ENCODE assay signal across 1 cellular context in the genomic region with DNA sequence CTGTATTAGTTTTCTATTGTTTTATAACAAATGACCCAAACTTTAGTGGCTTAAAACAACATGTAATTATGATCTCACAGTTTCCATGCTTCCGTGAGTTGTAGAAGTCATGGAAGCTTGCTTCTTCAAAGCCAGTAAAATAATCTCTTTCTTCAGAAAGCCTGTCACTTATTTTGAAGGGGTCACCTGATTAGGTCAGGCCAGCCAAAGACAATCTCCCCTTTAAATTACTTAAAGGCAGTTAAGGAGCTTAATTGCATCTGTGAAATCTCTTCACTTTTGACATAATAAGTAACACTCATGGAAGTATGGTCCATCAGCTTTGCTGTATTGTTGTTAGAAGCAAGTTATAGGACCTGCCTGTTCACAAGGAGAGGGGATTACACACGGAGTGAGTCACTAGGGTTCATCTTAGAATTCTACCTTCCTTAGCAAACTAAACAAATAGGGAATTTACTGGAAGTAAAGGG.
TF ChIP-seq lines count a peak whose summit lies in the region.

No MANE protein-coding gene starts in this region.

TF ChIP-seq in SK-N-SH, 30 proteins besides CTCF, POLR2A, EP300 and RAD21 (continued from another document):
- TF ChIP-seq EZH2phosphoT487 (IDR thresholded peaks at IDR 0.05; ENCODE audit: borderline replicate concordance, low read depth), result no peak
- TF ChIP-seq, protein P1, sequence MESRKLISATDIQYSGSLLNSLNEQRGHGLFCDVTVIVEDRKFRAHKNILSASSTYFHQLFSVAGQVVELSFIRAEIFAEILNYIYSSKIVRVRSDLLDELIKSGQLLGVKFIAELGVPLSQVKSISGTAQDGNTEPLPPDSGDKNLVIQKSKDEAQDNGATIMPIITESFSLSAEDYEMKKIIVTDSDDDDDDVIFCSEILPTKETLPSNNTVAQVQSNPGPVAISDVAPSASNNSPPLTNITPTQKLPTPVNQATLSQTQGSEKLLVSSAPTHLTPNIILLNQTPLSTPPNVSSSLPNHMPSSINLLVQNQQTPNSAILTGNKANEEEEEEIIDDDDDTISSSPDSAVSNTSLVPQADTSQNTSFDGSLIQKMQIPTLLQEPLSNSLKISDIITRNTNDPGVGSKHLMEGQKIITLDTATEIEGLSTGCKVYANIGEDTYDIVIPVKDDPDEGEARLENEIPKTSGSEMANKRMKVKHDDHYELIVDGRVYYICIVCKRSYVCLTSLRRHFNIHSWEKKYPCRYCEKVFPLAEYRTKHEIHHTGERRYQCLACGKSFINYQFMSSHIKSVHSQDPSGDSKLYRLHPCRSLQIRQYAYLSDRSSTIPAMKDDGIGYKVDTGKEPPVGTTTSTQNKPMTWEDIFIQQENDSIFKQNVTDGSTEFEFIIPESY (IDR thresholded peaks at IDR 0.05; ENCODE audit: borderline replicate concordance, low read depth), result no peak
TF ChIP-seq in SK-N-SH: peak in this region for 0.
